ENCODE assay signal across 18 cellular contexts in genomic region chr7:116897661-116898060, GRCh38.
"Had no signal": no experiment of that assay in that cellular context is flagged by ENCODE, and none has a peak within 500 bp of the region (broad histone marks: within the 10 kb centered on the region; RNA-seq: fewer than 3 reads in every experiment).

No MANE protein-coding gene starts in this region.

- FAIRE-seq: TTC549 had no signal

- H3K4me3 Mint-ChIP-seq: activated B cell treated with CpG ODN at 0.5 μM for 24 hours; activated CD8-positive, alpha-beta T cell treated with anti-CD3 and anti-CD28 coated beads, Interleukin-2, amount 10 ng/mL, durations not matched to agents 7 days and 5 days; activated T-cell treated with anti-CD3 and anti-CD28 coated beads, Interleukin-2, amount 50 U/mL, for 72 hours; endodermal cell; memory B cell; neural crest cell; stimulated activated effector memory CD8-positive, alpha-beta T cell treated with anti-CD3 and anti-CD28 coated beads, Interleukin-12 subunit alpha, Interleukin-12 subunit beta, amount 100 ng/mL, for 72 hours had no signal

- H3K4me2 ChIP-seq: hepatocyte had no signal

- H3K27ac ChIP-seq: brain microvascular endothelial cell, hepatocyte had no signal

- H2AFZ ChIP-seq: hepatocyte had no signal

- H3K9me3 Mint-ChIP-seq: activated naive CD4-positive, alpha-beta T cell treated with anti-CD3 and anti-CD28 coated beads, Interleukin-2, amount 50 U/mL, for 72 hours; activated T-cell treated with anti-CD3 and anti-CD28 coated beads, Interleukin-2, amount 50 U/mL, for 72 hours; endodermal cell; stimulated activated effector memory CD8-positive, alpha-beta T cell treated with anti-CD3 and anti-CD28 coated beads, Interleukin-12 subunit alpha, Interleukin-12 subunit beta, amount 100 ng/mL, for 72 hours had no signal

- DNase-seq: activated B cell treated with CpG ODN at 0.5 μM for 24 hours; activated CD4-positive, alpha-beta T cell treated with anti-CD3 and anti-CD28 coated beads for 48 hours; activated CD8-positive, alpha-beta memory T cell treated with anti-CD3 and anti-CD28 coated beads, Interleukin-2, amount 50 U/mL, for 48 hours; activated CD8-positive, alpha-beta T cell treated with anti-CD3 and anti-CD28 coated beads, Interleukin-2, amount 10 ng/mL, durations not matched to agents 7 days and 5 days; activated gamma-delta T cell; activated T-cell treated with anti-CD3 and anti-CD28 coated beads, Interleukin-2, amount 50 U/mL, for 72 hours; brain microvascular endothelial cell; dorsolateral prefrontal cortex; endodermal cell; erythroblast; islet precursor cell had no signal

- H3K9me3 ChIP-seq: gastroesophageal sphincter had no signal

- H3K4me1 Mint-ChIP-seq: endodermal cell, neural crest cell had no signal

- H3K27me3 Mint-ChIP-seq: activated B cell treated with CpG ODN at 0.5 μM for 24 hours, memory B cell had no signal

- H3K27me3 ChIP-seq: brain microvascular endothelial cell, dorsolateral prefrontal cortex, gastroesophageal sphincter, hepatocyte had no signal

- H3K4me3 ChIP-seq: gastroesophageal sphincter, hepatocyte had no signal

- ATAC-seq: activated CD8-positive, alpha-beta T cell treated with anti-CD3 and anti-CD28 coated beads, Interleukin-2, amount 10 ng/mL, durations not matched to agents 7 days and 5 days; activated naive CD4-positive, alpha-beta T cell treated with anti-CD3 and anti-CD28 coated beads, Interleukin-2, amount 50 U/mL, for 72 hours; activated T-cell treated with anti-CD3 and anti-CD28 coated beads, Interleukin-2, amount 50 U/mL, for 72 hours; gastroesophageal sphincter; stimulated activated effector memory CD8-positive, alpha-beta T cell treated with anti-CD3 and anti-CD28 coated beads, Interleukin-12 subunit alpha, Interleukin-12 subunit beta, amount 100 ng/mL, for 72 hours had no signal

- H3K27ac Mint-ChIP-seq: activated B cell treated with CpG ODN at 0.5 μM for 24 hours; activated CD8-positive, alpha-beta T cell treated with anti-CD3 and anti-CD28 coated beads, Interleukin-2, amount 10 ng/mL, durations not matched to agents 7 days and 5 days; endodermal cell; memory B cell; stimulated activated effector memory CD8-positive, alpha-beta T cell treated with anti-CD3 and anti-CD28 coated beads, Interleukin-12 subunit alpha, Interleukin-12 subunit beta, amount 100 ng/mL, for 72 hours had no signal
